Comparison of ENCODE assay signal across 8 cellular contexts in the genomic region with DNA sequence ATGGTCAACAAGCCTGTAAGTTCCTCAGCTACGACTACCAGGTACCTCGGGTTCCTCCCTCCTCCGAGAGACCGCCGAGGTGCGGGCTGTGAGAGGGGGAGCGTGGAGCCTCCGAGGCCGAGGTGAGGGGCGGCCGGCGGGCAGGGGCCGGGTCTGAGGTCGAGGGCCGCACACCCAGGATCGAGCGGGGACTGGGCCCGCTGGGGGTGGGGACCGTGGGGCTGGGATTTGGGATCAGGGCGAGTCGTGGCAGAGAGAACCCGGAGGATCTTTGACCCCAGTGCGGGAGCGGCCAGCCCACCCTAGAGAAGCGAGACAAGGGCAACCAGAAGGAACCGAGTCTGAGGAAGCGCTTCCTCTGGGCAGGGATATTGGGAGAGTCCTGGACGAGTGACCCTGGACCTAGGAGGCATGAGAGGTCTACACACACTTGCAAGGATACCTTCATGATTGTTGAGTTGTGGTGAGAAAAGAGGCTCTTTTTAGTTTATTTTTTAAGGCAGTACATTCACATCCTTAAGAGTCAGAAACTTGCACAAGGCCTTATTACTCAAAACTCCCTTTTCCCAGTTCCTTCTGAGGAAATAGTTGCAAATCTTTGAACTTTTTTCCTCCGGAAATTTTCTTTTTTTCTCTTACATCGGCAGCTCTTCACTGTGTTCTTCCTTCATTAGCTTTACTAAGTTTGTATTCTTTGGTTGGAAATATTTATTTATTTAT. TPM values are rescaled to one million over a fixed set of nuclear protein-coding genes. Genes with fewer than 3 reads are reported as not detected.
DNase-seq lines count a peak whose midpoint lies in the region; ATAC-seq, FAIRE-seq and TF ChIP-seq lines count a peak whose summit lies in the region.

No MANE protein-coding gene starts in this region.

- no peaks in the 10 kb centered on the region for H3K4me1 ChIP-seq in H9 (ENCODE audit: insufficient read depth, low read length)
- H3K4me1 ChIP-seq in cardiac muscle cell (ENCODE audit: low read depth), result no peaks in the 10 kb centered on the region
- peaks cover 0 to 19% (median 14%) of the 10 kb centered on the region in 4 donors for H3K4me1 ChIP-seq in sigmoid colon

- peaks cover 0 to 7% (median 2%) of the 10 kb centered on the region in 3 experiments; a peak in 3 of 7 replicates for H3K36me3 Mint-ChIP-seq in H9 (ENCODE audit: insufficient read depth in 1 of 3, low read depth in 3 of 3)
- peaks cover 10% of the 10 kb centered on the region for H3K36me3 Mint-ChIP-seq in activated CD4-positive, alpha-beta memory T cell treated with anti-CD3 and anti-CD28 coated beads for 36 hours

- peaks cover 6 to 12% of the 10 kb centered on the region in 2 experiments; a peak in 3 of 4 replicates for H3K4me1 Mint-ChIP-seq in H9
- peaks cover 14% of the 10 kb centered on the region for H3K4me1 Mint-ChIP-seq in activated CD4-positive, alpha-beta memory T cell treated with anti-CD3 and anti-CD28 coated beads for 36 hours (ENCODE audit: low read depth)

- no peak for TF ChIP-seq POLR2A in sigmoid colon (IDR thresholded peaks at IDR 0.05)

- H3T11ph ChIP-seq in H9 (ENCODE audit: low read length), result no peak overlapping the region

- H3K9me3 ChIP-seq in H9 (ENCODE audit: control insufficient read depth, low read depth, low read length), result no peaks in the 10 kb centered on the region
- H3K9me3 ChIP-seq in cardiac muscle cell (ENCODE audit: low read depth), result no peaks in the 10 kb centered on the region
- no peaks in the 10 kb centered on the region for H3K9me3 ChIP-seq in sigmoid colon

- H3K9me3 Mint-ChIP-seq in H9, result no peaks in the 10 kb centered on the region
- no peaks in the 10 kb centered on the region for H3K9me3 Mint-ChIP-seq in activated CD4-positive, alpha-beta memory T cell treated with anti-CD3 and anti-CD28 coated beads for 36 hours

- peak overlapping the region; percentile 95 for H3K14ac ChIP-seq in H9 (ENCODE audit: insufficient read depth, low read length)

- intact Hi-C loops in activated CD4-positive, alpha-beta memory T cell treated with anti-CD3 and anti-CD28 coated beads for 36 hours (cut with micrococcal nuclease), result loop anchor here (5.0 kb wide), 1 partner anchor 40 kb away; no protein-coding TSS in a partner anchor
- intact Hi-C loops in sigmoid colon (cut with DNase I), result loop anchor here (2.0 kb wide), 2 partner anchors 16 to 40 kb away; no protein-coding TSS in a partner anchor

- peak overlapping the region; percentile 99 for H3K18ac ChIP-seq in H9 (ENCODE audit: insufficient read length, low read depth, low read length)

- H3K56ac ChIP-seq in H9 (ENCODE audit: insufficient read length, low read depth, low read length), result peak overlapping the region; percentile 31

- no peak for TF ChIP-seq CTCF in H9 (conservative IDR thresholded peaks at IDR 0.05)
- TF ChIP-seq CTCF in cardiac muscle cell (IDR thresholded peaks at IDR 0.05; ENCODE audit: low read depth, low read length), result no peak
- TF ChIP-seq CTCF in sigmoid colon (IDR thresholded peaks at IDR 0.05), result no peak

- POLR2A ChIA-PET in activated CD4-positive, alpha-beta memory T cell treated with anti-CD3 and anti-CD28 coated beads for 36 hours (lab: Charles Lee), result interaction anchor here (1.1 to 3.9 kb wide), 5 partner anchors 17 to 41 kb away, joined by 6 to 42 read pairs (median 8); a partner anchor contains a TSS

- H2BK12ac ChIP-seq in H9 (ENCODE audit: insufficient read length, low read depth, low read length), result peak overlapping the region; percentile 8

- no peak overlapping the region for H2AK5ac ChIP-seq in H9 (ENCODE audit: insufficient read length, low read length)

- peaks cover 2% of the 10 kb centered on the region; the same call in 1 of the 2 replicates for H3K27me3 Mint-ChIP-seq in H9 (ENCODE audit: low read depth)
- H3K27me3 Mint-ChIP-seq in activated CD4-positive, alpha-beta memory T cell treated with anti-CD3 and anti-CD28 coated beads for 36 hours, result no peaks in the 10 kb centered on the region

- FAIRE-seq in HTR-8/SVneo (lab: Jason Lieb, UNC), result no peak

- peak overlapping the region; percentile 86 to 94 for H3K4me3 Mint-ChIP-seq in H9
- peak overlapping the region; percentile 83 for H3K4me3 Mint-ChIP-seq in activated CD4-positive, alpha-beta memory T cell treated with anti-CD3 and anti-CD28 coated beads for 36 hours

- no peak overlapping the region for H3K27ac ChIP-seq in H9 (ENCODE audit: insufficient read length, low read depth, low read length)
- peak overlapping the region; percentile 93 for H3K27ac ChIP-seq in cardiac muscle cell
- peak overlapping the region; percentile 86 to 99 (median 97) for H3K27ac ChIP-seq in sigmoid colon

- H3K36me3 ChIP-seq in cardiac muscle cell, result no peaks in the 10 kb centered on the region
- no peaks in the 10 kb centered on the region for H3K36me3 ChIP-seq in sigmoid colon

- H2AFZ ChIP-seq in H9 (ENCODE audit: low read length), result no peak overlapping the region

- no peak overlapping the region for H3K23ac ChIP-seq in H9 (ENCODE audit: insufficient read length, low read depth, low read length)

- no peaks in the 10 kb centered on the region for H3K79me1 ChIP-seq in H9 (ENCODE audit: insufficient read depth, low read depth, low read length, poor library complexity, severe bottlenecking)

- H2BK20ac ChIP-seq in H9 (ENCODE audit: low read depth, low read length, poor library complexity, severe bottlenecking), result no peak overlapping the region

- H3K23me2 ChIP-seq in H9 (ENCODE audit: insufficient read length, low read depth, low read length, poor library complexity, severe bottlenecking), result peaks cover 10% of the 10 kb centered on the region

- no peak overlapping the region for H2BK15ac ChIP-seq in H9 (ENCODE audit: low read depth, low read length)

- H3K9ac ChIP-seq in H9 (ENCODE audit: extremely low read depth, insufficient read length, low read length), result peak overlapping the region; percentile 72

- WGBS in H9 (ENCODE audit: extremely low coverage, insufficient read length, low lambda C conversion rate), result no CpG with 5 or more reads among the region's 30 CpGs
- WGBS in sigmoid colon, 2 donors, result 6 to 9% methylated on average over 30 of the region's 30 CpGs

- no peak overlapping the region; the same call in 1 of the 2 replicates for H3K4ac ChIP-seq in H9 (ENCODE audit: low read depth, low read length)

- no peak overlapping the region for H2BK5ac ChIP-seq in H9 (ENCODE audit: insufficient read length, low read length)

- no peak overlapping the region for H4K91ac ChIP-seq in H9 (ENCODE audit: insufficient read length, low read depth, low read length)

- no peak overlapping the region for H4K8ac ChIP-seq in H9 (replicated peaks; ENCODE audit: insufficient read length, low read depth, low read length)

- ATAC-seq in GM18867 (IDR thresholded peaks at IDR 0.05; ENCODE audit: unreplicated experiment), result no peak

- no peak overlapping the region for H4K5ac ChIP-seq in H9 (ENCODE audit: insufficient read length, low read depth, low read length)

- no peak for TF ChIP-seq EP300 in sigmoid colon (IDR thresholded peaks at IDR 0.05)

- no peaks in the 10 kb centered on the region for H4K20me1 ChIP-seq in H9 (ENCODE audit: control insufficient read depth, insufficient read depth, insufficient read length)

- H3K4me3 ChIP-seq in cardiac muscle cell (peak overlapping the region; percentile 52), sigmoid colon (peak overlapping the region; percentile 52 to 79 (median 69))

- H3K27me3 ChIP-seq in H9 (ENCODE audit: insufficient read depth, low read length), result no peaks in the 10 kb centered on the region
- H3K27me3 ChIP-seq in cardiac muscle cell, result no peaks in the 10 kb centered on the region
- no peaks in the 10 kb centered on the region for H3K27me3 ChIP-seq in sigmoid colon

- H3K4me2 ChIP-seq in H9 (ENCODE audit: insufficient read depth, insufficient read length, low read length), result peak overlapping the region; percentile 84

- DNase-seq in H9, result no peak
- DNase-seq in activated CD4-positive, alpha-beta memory T cell treated with anti-CD3 and anti-CD28 coated beads for 36 hours, result no peak
- DNase-seq in cardiac muscle cell (ENCODE audit: low read depth in 1 of 2, low spot score in 1 of 2), result peak in 1 of 2 donors; percentile 13
- no peak for DNase-seq in sigmoid colon
- DNase-seq in HTR-8/SVneo (ENCODE audit: insufficient read length, low spot score), result no peak
- DNase-seq in glomerular visceral epithelial cell (ENCODE audit: extremely low spot score), result no peak
- no peak for DNase-seq in stimulated activated CD4-positive, alpha-beta T cell treated with anti-CD3 and anti-CD28 coated beads, Interleukin-15, amount 100 ng/mL, for 24 hours

- H3K27ac Mint-ChIP-seq in H9, result peak overlapping the region in 2 of 3 experiments; percentile 90 to 96; a peak in 3 of 7 replicates
- peak overlapping the region; percentile 92 for H3K27ac Mint-ChIP-seq in activated CD4-positive, alpha-beta memory T cell treated with anti-CD3 and anti-CD28 coated beads for 36 hours

- H3K79me2 ChIP-seq in H9 (ENCODE audit: insufficient read depth, low read length), result no peaks in the 10 kb centered on the region

- CTCF ChIA-PET in activated CD4-positive, alpha-beta memory T cell treated with anti-CD3 and anti-CD28 coated beads for 36 hours (lab: Charles Lee), result interaction anchor here (0.6 to 2.8 kb wide), 4 partner anchors 22 to 76 kb away, joined by 3 to 11 read pairs (median 3); a partner anchor contains a TSS

- H2BK120ac ChIP-seq in H9 (ENCODE audit: low read depth, low read length, poor library complexity, severe bottlenecking), result peak overlapping the region; percentile 79

RNA-seq across cellular contexts. Expression of a gene that starts 0.4 kb away (rescaled TPM):
- total RNA-seq in H9 (2021), result 1.3 and 1.4 TPM in 2 replicates
- total RNA-seq in activated CD4-positive, alpha-beta memory T cell treated with anti-CD3 and anti-CD28 coated beads for 36 hours, result 1 to 10 TPM; 2.2 to 2.6 TPM
- total RNA-seq in cardiac muscle cell, result 8.8 and 9.0 TPM in 2 replicates
- 5.3 and 6.0 TPM in 2 replicates for polyA plus RNA-seq in cardiac muscle cell
- total RNA-seq in sigmoid colon, result 10 to 100 TPM in 3 of 4 donors, 1 to 10 TPM in 1; 6.1 to 21.6 (median 13.3) TPM
- 1 to 10 TPM; 5.3 to 6.6 (median 6.5) TPM for polyA plus RNA-seq in sigmoid colon

RNA-seq across cellular contexts. Expression of a gene that starts 28.3 kb away (rescaled TPM):
- total RNA-seq in H9 (2021), result 411 and 420 TPM in 2 replicates
- 100 to 1,000 TPM; 504 to 518 TPM for total RNA-seq in activated CD4-positive, alpha-beta memory T cell treated with anti-CD3 and anti-CD28 coated beads for 36 hours
- 180 and 189 TPM in 2 replicates for total RNA-seq in cardiac muscle cell
- 111 and 130 TPM in 2 replicates for polyA plus RNA-seq in cardiac muscle cell
- total RNA-seq in sigmoid colon, result 100 to 1,000 TPM; 101 to 185 (median 150) TPM
- 100 to 1,000 TPM; 117 to 194 (median 134) TPM for polyA plus RNA-seq in sigmoid colon
